ENCODE assay signal across 7 cellular contexts in genomic region chr11:10317281-10317755, GRCh38. TPM values are rescaled to one million over a fixed set of nuclear protein-coding genes. Genes with fewer than 3 reads are reported as not detected.
A peak's percentile ranks its signal among the peaks of the same experiment; 100 is the strongest.
DNase-seq lines count a peak whose midpoint lies in the region; ATAC-seq lines count a peak whose summit lies in the region.

No MANE protein-coding gene starts in this region.

- ATAC-seq in GM19452 (IDR thresholded peaks at IDR 0.05; ENCODE audit: unreplicated experiment), result peak; percentile 7
- peak; percentile 24 for ATAC-seq in HG03064 (IDR thresholded peaks at IDR 0.05; ENCODE audit: low read depth, unreplicated experiment)
- peak; percentile 14 for ATAC-seq in activated T-helper 17 cell treated with anti-CD3 and anti-CD28 coated beads, Interleukin-2, amount 50 U/mL, for 72 hours (replicated peaks)
- ATAC-seq in sciatic nerve, result peak; percentile 58
- ATAC-seq in stimulated activated naive CD8-positive, alpha-beta T cell treated with anti-CD3 and anti-CD28 coated beads, Interleukin-15, amount 100 ng/mL, for 72 hours, result no peak

- DNase-seq in sciatic nerve (ENCODE audit: low spot score) (no peak), 8988T (no peak)
- no peak for DNase-seq in stimulated activated naive CD8-positive, alpha-beta T cell treated with anti-CD3 and anti-CD28 coated beads, Interleukin-15, amount 100 ng/mL, for 72 hours
- DNase-seq in stimulated activated CD8-positive, alpha-beta memory T cell treated with anti-CD3 and anti-CD28 coated beads, Interleukin-4, amount 100 ng/mL, for 48 hours, result no peak

- no peaks in the 10 kb centered on the region for H3K9me3 Mint-ChIP-seq in activated T-helper 17 cell treated with anti-CD3 and anti-CD28 coated beads, Interleukin-2, amount 50 U/mL, for 72 hours
- no peaks in the 10 kb centered on the region for H3K9me3 Mint-ChIP-seq in stimulated activated naive CD8-positive, alpha-beta T cell treated with anti-CD3 and anti-CD28 coated beads, Interleukin-15, amount 100 ng/mL, for 72 hours

- peaks cover 8% of the 10 kb centered on the region for H3K27me3 Mint-ChIP-seq in activated T-helper 17 cell treated with anti-CD3 and anti-CD28 coated beads, Interleukin-2, amount 50 U/mL, for 72 hours
- H3K27me3 Mint-ChIP-seq in stimulated activated naive CD8-positive, alpha-beta T cell treated with anti-CD3 and anti-CD28 coated beads, Interleukin-15, amount 100 ng/mL, for 72 hours, result peaks cover 10% of the 10 kb centered on the region

- peak overlapping the region; percentile 31 for H3K4me3 Mint-ChIP-seq in activated T-helper 17 cell treated with anti-CD3 and anti-CD28 coated beads, Interleukin-2, amount 50 U/mL, for 72 hours
- no peak overlapping the region for H3K4me3 Mint-ChIP-seq in stimulated activated naive CD8-positive, alpha-beta T cell treated with anti-CD3 and anti-CD28 coated beads, Interleukin-15, amount 100 ng/mL, for 72 hours

- intact Hi-C loops in sciatic nerve (cut with DNase I), result no loop called here

- no peaks in the 10 kb centered on the region for H3K36me3 Mint-ChIP-seq in activated T-helper 17 cell treated with anti-CD3 and anti-CD28 coated beads, Interleukin-2, amount 50 U/mL, for 72 hours (ENCODE audit: low read depth)

- peaks cover 6% of the 10 kb centered on the region for H3K4me1 Mint-ChIP-seq in activated T-helper 17 cell treated with anti-CD3 and anti-CD28 coated beads, Interleukin-2, amount 50 U/mL, for 72 hours
- peaks cover 22% of the 10 kb centered on the region for H3K4me1 Mint-ChIP-seq in stimulated activated naive CD8-positive, alpha-beta T cell treated with anti-CD3 and anti-CD28 coated beads, Interleukin-15, amount 100 ng/mL, for 72 hours

- H3K27ac Mint-ChIP-seq in activated T-helper 17 cell treated with anti-CD3 and anti-CD28 coated beads, Interleukin-2, amount 50 U/mL, for 72 hours, result peak overlapping the region; percentile 28
- no peak overlapping the region for H3K27ac Mint-ChIP-seq in stimulated activated naive CD8-positive, alpha-beta T cell treated with anti-CD3 and anti-CD28 coated beads, Interleukin-15, amount 100 ng/mL, for 72 hours

RNA-seq across cellular contexts. Expression of gene ADM, which starts 12.4 kb away (rescaled TPM):
- total RNA-seq in activated T-helper 17 cell treated with anti-CD3 and anti-CD28 coated beads, Interleukin-2, amount 50 U/mL, for 72 hours, result 100 to 1,000 TPM in 1 of 2 donors, 10 to 100 TPM in 1; 11.7 to 100 TPM
- 92.4 TPM for total RNA-seq in sciatic nerve

RNA-seq across cellular contexts. Expression of gene SBF2, which starts 23.3 kb away (rescaled TPM):
- 10 to 100 TPM; 33.3 to 42.5 TPM for total RNA-seq in activated T-helper 17 cell treated with anti-CD3 and anti-CD28 coated beads, Interleukin-2, amount 50 U/mL, for 72 hours
- 141 TPM for total RNA-seq in sciatic nerve
